In the genomic region with DNA sequence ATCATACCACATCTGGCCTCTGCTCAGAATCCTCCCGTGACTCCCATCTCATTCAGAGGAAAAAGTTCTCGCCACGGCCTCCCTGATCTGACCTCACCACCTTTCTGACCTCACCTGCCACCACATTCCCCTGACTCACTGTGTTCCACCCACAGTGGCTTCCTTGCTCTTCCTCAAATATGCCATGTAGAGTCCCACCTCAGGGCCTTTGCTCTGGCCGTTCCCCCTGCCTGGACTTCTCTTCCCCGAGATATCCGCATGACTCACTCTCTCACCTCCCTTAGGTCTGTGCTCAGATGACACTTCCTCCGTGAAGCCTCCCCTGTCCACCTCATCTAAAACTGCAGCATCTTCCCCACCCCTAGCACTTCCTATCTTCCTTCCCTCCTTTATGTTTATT, we compare ENCODE assay signal across 20 cellular contexts. TPM values are rescaled to one million over a fixed set of nuclear protein-coding genes. Genes with fewer than 3 reads are reported as not detected.
DNase-seq lines count a peak whose midpoint lies in the region; ATAC-seq and TF ChIP-seq lines count a peak whose summit lies in the region.
"Had no signal": no experiment of that assay in that cellular context is flagged by ENCODE, and none has a peak within 500 bp of the region (broad histone marks: within the 10 kb centered on the region; RNA-seq: fewer than 3 reads in every experiment).

No MANE protein-coding gene starts in this region.

- no TSS peak for BruUV-seq in HCT116 (replicated peaks; lab: Mats Ljungman, UMichigan)

- TF ChIP-seq POLR2A in HCT116 (IDR thresholded peaks at IDR 0.05; ENCODE audit: borderline replicate concordance, extremely low read depth, insufficient read depth, insufficient read length), result no peak

- intact Hi-C loops in HCT116 (cut with micrococcal nuclease), result no loop called here

- POLR2A ChIA-PET in HCT116 (lab: Charles Lee), result no interaction called here

- H3K4me3 Mint-ChIP-seq in activated T-cell treated with anti-CD3 and anti-CD28 coated beads, Interleukin-2, amount 50 U/mL, for 72 hours, result no peak overlapping the region
- no peak overlapping the region for H3K4me3 Mint-ChIP-seq in T-helper 1 cell treated with Interleukin-12 subunit alpha and Interleukin-12 subunit beta and Interleukin-4 antibody, amounts not matched to agents 30 μg/mL and 1 μg/mL, for 36 hours
- no peak overlapping the region for H3K4me3 Mint-ChIP-seq in nephron progenitor cell
- H3K4me3 Mint-ChIP-seq: naive thymus-derived CD4-positive, alpha-beta T cell had no signal

- peak; percentile 10 to 22 for ATAC-seq in activated T-cell treated with anti-CD3 and anti-CD28 coated beads, Interleukin-2, amount 50 U/mL, for 72 hours (replicated peaks in 1 of 2)
- ATAC-seq in HCT116 (no peak), HG02981 (IDR thresholded peaks at IDR 0.05; ENCODE audit: unreplicated experiment) (no peak)
- ATAC-seq: naive thymus-derived CD4-positive, alpha-beta T cell had no signal

- no peaks in the 10 kb centered on the region for H3K36me3 Mint-ChIP-seq in activated T-cell treated with anti-CD3 and anti-CD28 coated beads, Interleukin-2, amount 50 U/mL, for 72 hours (ENCODE audit: insufficient read depth in 2 of 2)
- no peaks in the 10 kb centered on the region for H3K36me3 Mint-ChIP-seq in T-helper 1 cell treated with Interleukin-12 subunit alpha and Interleukin-12 subunit beta and Interleukin-4 antibody, amounts not matched to agents 30 μg/mL and 1 μg/mL, for 36 hours (ENCODE audit: low read depth)
- peaks cover 8% of the 10 kb centered on the region for H3K36me3 Mint-ChIP-seq in nephron progenitor cell (ENCODE audit: low read depth)
- H3K36me3 Mint-ChIP-seq: naive thymus-derived CD4-positive, alpha-beta T cell had no signal

- H4K20me1 ChIP-seq in HCT116 (ENCODE audit: insufficient read depth), result no peaks in the 10 kb centered on the region

- DNase-seq in activated T-cell treated with anti-CD3 and anti-CD28 coated beads, Interleukin-2, amount 50 U/mL, for 72 hours, result no peak
- DNase-seq in activated T-cell treated with anti-CD3 and anti-CD28 coated beads, Interleukin-2, amount 50 U/mL, for 1 hour, result no peak
- DNase-seq in HCT116 (ENCODE audit: low read depth, low spot score) (no peak), nephron progenitor cell (no peak), NCI-H82 treated with DMSO at 0.1 percent for 48 hours (lab: John Stamatoyannopoulos, UW; ENCODE audit: unreplicated experiment) (no peak), NCI-H1048 (lab: John Stamatoyannopoulos, UW) (no peak)
- DNase-seq: activated effector memory CD4-positive, alpha-beta T cell treated with Interleukin-2 at 50 U/mL for 16 hours; aorta; cerebellar nuclear complex; H7; head of caudate nucleus; NCI-H1417 treated with DMSO at 0.1 percent for 48 hours; NCI-H2171; NCI-H774; stimulated activated CD4-positive, alpha-beta T cell treated with anti-CD3 and anti-CD28 coated beads, Interleukin-2, amount 100 ng/mL, for 48 hours had no signal

- H3K4me2 ChIP-seq in HCT116 (ENCODE audit: low read length), result no peak overlapping the region

- no peak overlapping the region for H3K27ac Mint-ChIP-seq in activated T-cell treated with anti-CD3 and anti-CD28 coated beads, Interleukin-2, amount 50 U/mL, for 72 hours
- H3K27ac Mint-ChIP-seq in T-helper 1 cell treated with Interleukin-12 subunit alpha and Interleukin-12 subunit beta and Interleukin-4 antibody, amounts not matched to agents 30 μg/mL and 1 μg/mL, for 36 hours, result peak overlapping the region; percentile 37
- peak overlapping the region; percentile 70 for H3K27ac Mint-ChIP-seq in nephron progenitor cell

- no peak overlapping the region for H2AFZ ChIP-seq in HCT116 (ENCODE audit: low read depth, low read length, poor library complexity, severe bottlenecking)
- H2AFZ ChIP-seq: parathyroid adenoma had no signal

- TF ChIP-seq RAD21 in HCT116 (IDR thresholded peaks at IDR 0.05; ENCODE audit: low read depth), result no peak

- no peak overlapping the region for H3K4me3 ChIP-seq in HCT116 (replicated peaks in 1 of 2; ENCODE audit: low read depth in 1 of 2, low read length in 2 of 2)
- H3K4me3 ChIP-seq: vagina had no signal

- peaks cover 22% of the 10 kb centered on the region for H3K4me1 Mint-ChIP-seq in activated T-cell treated with anti-CD3 and anti-CD28 coated beads, Interleukin-2, amount 50 U/mL, for 72 hours (ENCODE audit: low read depth)
- H3K4me1 Mint-ChIP-seq in T-helper 1 cell treated with Interleukin-12 subunit alpha and Interleukin-12 subunit beta and Interleukin-4 antibody, amounts not matched to agents 30 μg/mL and 1 μg/mL, for 36 hours (ENCODE audit: low read depth), result peaks cover 17% of the 10 kb centered on the region
- H3K4me1 Mint-ChIP-seq in nephron progenitor cell, result peaks cover 34% of the 10 kb centered on the region

- RAD21 ChIA-PET in HCT116 (lab: Charles Lee; ENCODE audit: low non-redundant PET in 1 of 2, low total read pairs in 2 of 2, uncharacterized antibody in 2 of 2, unreplicated experiment in 2 of 2), result no interaction called here

- H3K79me2 ChIP-seq in HCT116 (ENCODE audit: insufficient read depth, low read length), result no peaks in the 10 kb centered on the region
- H3K79me2 ChIP-seq: parathyroid adenoma had no signal

- peaks cover 4 to 26% of the 10 kb centered on the region in 2 experiments; a peak in 3 of 4 replicates for H3K4me1 ChIP-seq in HCT116 (ENCODE audit: control insufficient read depth in 1 of 2, insufficient read depth in 2 of 2, low read length in 2 of 2)
- H3K4me1 ChIP-seq: parathyroid adenoma had no signal

- no peaks in the 10 kb centered on the region for H3K9me2 ChIP-seq in HCT116 (ENCODE audit: insufficient read depth)

- no peaks in the 10 kb centered on the region for H3K9me3 ChIP-seq in HCT116 (ENCODE audit: control insufficient read depth in 1 of 2, insufficient read depth in 1 of 2, low read depth in 1 of 2, low read length in 2 of 2)
- H3K9me3 ChIP-seq: vagina had no signal

- no peak overlapping the region for H3K9ac ChIP-seq in HCT116 (ENCODE audit: low read length)
- H3K9ac ChIP-seq: parathyroid adenoma had no signal

- CTCF ChIA-PET in HCT116 (lab: Charles Lee), result no interaction called here

- no peaks in the 10 kb centered on the region for H3K9me3 Mint-ChIP-seq in activated T-cell treated with anti-CD3 and anti-CD28 coated beads, Interleukin-2, amount 50 U/mL, for 72 hours
- no peaks in the 10 kb centered on the region for H3K9me3 Mint-ChIP-seq in T-helper 1 cell treated with Interleukin-12 subunit alpha and Interleukin-12 subunit beta and Interleukin-4 antibody, amounts not matched to agents 30 μg/mL and 1 μg/mL, for 36 hours
- H3K9me3 Mint-ChIP-seq in nephron progenitor cell, result peaks cover 58% of the 10 kb centered on the region

- no peaks in the 10 kb centered on the region for H3K27me3 ChIP-seq in HCT116 (ENCODE audit: insufficient read depth, low read length)
- H3K27me3 ChIP-seq: vagina had no signal

- H3K27ac ChIP-seq in HCT116 (ENCODE audit: low read depth, low read length), result no peak overlapping the region
- H3K27ac ChIP-seq: parathyroid adenoma, vagina had no signal

- H3K27me3 Mint-ChIP-seq in activated T-cell treated with anti-CD3 and anti-CD28 coated beads, Interleukin-2, amount 50 U/mL, for 72 hours (ENCODE audit: low read depth), result peaks cover 17% of the 10 kb centered on the region
- no peaks in the 10 kb centered on the region for H3K27me3 Mint-ChIP-seq in T-helper 1 cell treated with Interleukin-12 subunit alpha and Interleukin-12 subunit beta and Interleukin-4 antibody, amounts not matched to agents 30 μg/mL and 1 μg/mL, for 36 hours (ENCODE audit: low read depth)
- peaks cover 3% of the 10 kb centered on the region for H3K27me3 Mint-ChIP-seq in nephron progenitor cell (ENCODE audit: low read depth, poor library complexity)
- H3K27me3 Mint-ChIP-seq: naive thymus-derived CD4-positive, alpha-beta T cell had no signal

- H3K36me3 ChIP-seq in HCT116 (ENCODE audit: control insufficient read depth in 1 of 2, insufficient read depth in 2 of 2, low read length in 2 of 2), result no peaks in the 10 kb centered on the region
- H3K36me3 ChIP-seq: vagina had no signal

- TF ChIP-seq CTCF in HCT116 (IDR thresholded peaks at IDR 0.05 in 2 of 3, conservative IDR thresholded peaks at IDR 0.05 in 1 of 3; ENCODE audit: borderline replicate concordance in 1 of 3, insufficient read depth in 1 of 3, low read depth in 2 of 3, low read length in 2 of 3) (no peak), nephron progenitor cell (IDR thresholded peaks at IDR 0.05) (no peak)

TF ChIP-seq in HCT116, 20 proteins besides CTCF, POLR2A, EP300 and RAD21 (continues in another document):
- TF ChIP-seq EGR1 (IDR thresholded peaks at IDR 0.05; ENCODE audit: low read depth) (no peak), YY1 (IDR thresholded peaks at IDR 0.05; ENCODE audit: extremely low read depth, insufficient replicate concordance, low read depth, low read length) (no peak)

RNA-seq across cellular contexts. Expression of a gene that starts 7.2 kb away (rescaled TPM):
- 10 to 100 TPM; 83.4 to 93.3 TPM for total RNA-seq in activated T-cell treated with anti-CD3 and anti-CD28 coated beads, Interleukin-2, amount 50 U/mL, for 72 hours
- total RNA-seq in HCT116 (2021; ENCODE audit: unreplicated experiment), result 19.2 TPM
- 27.1 and 33.5 TPM in 2 replicates for polyA plus RNA-seq in HCT116 (2012)

RNA-seq across cellular contexts. Expression of a gene that starts 19.0 kb away (rescaled TPM):
- total RNA-seq in activated T-cell treated with anti-CD3 and anti-CD28 coated beads, Interleukin-2, amount 50 U/mL, for 72 hours, result 10 to 100 TPM; 10.8 to 11.4 TPM
- total RNA-seq in HCT116 (2021; ENCODE audit: unreplicated experiment), result 7.5 TPM
- 1.7 and 2.6 TPM in 2 replicates for polyA plus RNA-seq in HCT116 (2012)

RNA-seq across cellular contexts. Expression of a gene that starts 26.4 kb away (rescaled TPM):
- under 1 TPM; 0.31 to 0.81 TPM for total RNA-seq in activated T-cell treated with anti-CD3 and anti-CD28 coated beads, Interleukin-2, amount 50 U/mL, for 72 hours
- total RNA-seq in HCT116 (2021; ENCODE audit: unreplicated experiment), result 3.4 TPM
- 3.1 and 3.4 TPM in 2 replicates for polyA plus RNA-seq in HCT116 (2012)
- polyA plus RNA-seq: naive thymus-derived CD4-positive, alpha-beta T cell had no signal

Comparison
In these comparisons a context has a peak if more than half of its experiments do, and no peak if none do; other contexts are left out.
1. ATAC-seq: peak in activated T-cell treated with anti-CD3 and anti-CD28 coated beads, Interleukin-2, amount 50 U/mL, for 72 hours (2 of 2); none in HCT116 (single experiment) and HG02981 (single experiment).